ENCODE assay signal across 20 cellular contexts in the genomic region with DNA sequence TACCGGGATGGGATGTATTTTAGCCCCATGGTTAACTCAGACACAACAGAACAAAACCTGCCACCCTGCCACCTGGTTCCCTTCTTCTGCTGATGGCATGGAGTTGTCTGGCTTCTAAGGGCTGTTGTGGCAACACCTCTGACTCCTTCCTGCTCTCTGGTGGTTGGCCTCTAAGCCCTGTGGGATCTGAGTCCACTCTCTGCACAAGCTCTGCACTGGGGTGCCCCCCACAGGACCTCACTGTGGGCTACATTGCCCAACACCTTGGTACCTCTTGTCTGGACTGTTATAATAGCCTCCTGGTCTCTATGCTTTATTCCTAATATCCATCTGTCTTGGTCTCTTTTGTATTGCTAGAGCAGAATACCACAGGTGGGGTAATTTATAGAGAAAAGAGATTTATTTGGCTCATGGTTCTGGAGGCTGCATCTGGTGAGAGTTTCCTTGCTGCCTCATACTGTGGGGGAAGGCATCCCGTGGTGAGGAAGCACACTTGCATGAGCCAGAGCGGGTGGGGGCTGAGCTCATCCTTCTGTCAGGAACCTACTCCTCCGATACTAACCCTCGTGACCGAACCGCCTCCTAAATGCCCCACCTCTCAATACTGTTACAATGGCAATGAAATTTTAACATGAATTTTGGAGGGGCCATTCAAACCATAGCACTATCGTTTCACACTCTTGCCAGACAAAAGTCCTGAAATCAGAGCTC.
"Had no signal": no experiment of that assay in that cellular context is flagged by ENCODE, and none has a peak within 500 bp of the region (broad histone marks: within the 10 kb centered on the region; RNA-seq: fewer than 3 reads in every experiment).

No MANE protein-coding gene starts in this region.

- H3K4me1 ChIP-seq: ascending aorta, esophagus muscularis mucosa, foreskin keratinocyte, heart right ventricle, left lung, pancreas, thyroid gland had no signal

- H3K4me1 Mint-ChIP-seq: activated CD4-positive, alpha-beta memory T cell treated with anti-CD3 and anti-CD28 coated beads, Interleukin-2, amount 10 ng/mL, durations not matched to agents 7 days and 5 days; activated CD4-positive, alpha-beta T cell treated with anti-CD3 and anti-CD28 coated beads for 36 hours; activated naive CD8-positive, alpha-beta T cell treated with anti-CD3 and anti-CD28 coated beads, Interleukin-2, amount 10 ng/mL, durations not matched to agents 7 days and 5 days; memory B cell; neural crest cell; stimulated activated naive CD8-positive, alpha-beta T cell treated with anti-CD3 and anti-CD28 coated beads, Interleukin-15, amount 100 ng/mL, for 72 hours had no signal

- H3K36me3 ChIP-seq: ascending aorta, esophagus muscularis mucosa, heart right ventricle, left lung, pancreas, thyroid gland had no signal

- H3K4me3 Mint-ChIP-seq: activated CD4-positive, alpha-beta memory T cell treated with anti-CD3 and anti-CD28 coated beads, Interleukin-2, amount 10 ng/mL, durations not matched to agents 7 days and 5 days; activated CD4-positive, alpha-beta T cell treated with anti-CD3 and anti-CD28 coated beads for 36 hours; activated naive CD8-positive, alpha-beta T cell treated with anti-CD3 and anti-CD28 coated beads, Interleukin-2, amount 10 ng/mL, durations not matched to agents 7 days and 5 days; activated T-cell treated with anti-CD3 and anti-CD28 coated beads, Interleukin-2, amount 50 U/mL, for 72 hours; memory B cell; neural crest cell; stimulated activated naive CD8-positive, alpha-beta T cell treated with anti-CD3 and anti-CD28 coated beads, Interleukin-15, amount 100 ng/mL, for 72 hours had no signal

- H3K27me3 Mint-ChIP-seq: activated CD4-positive, alpha-beta memory T cell treated with anti-CD3 and anti-CD28 coated beads, Interleukin-2, amount 10 ng/mL, durations not matched to agents 7 days and 5 days; activated naive CD8-positive, alpha-beta T cell treated with anti-CD3 and anti-CD28 coated beads, Interleukin-2, amount 10 ng/mL, durations not matched to agents 7 days and 5 days; memory B cell; stimulated activated naive CD8-positive, alpha-beta T cell treated with anti-CD3 and anti-CD28 coated beads, Interleukin-15, amount 100 ng/mL, for 72 hours had no signal

- H3K9me3 Mint-ChIP-seq: activated naive CD8-positive, alpha-beta T cell treated with anti-CD3 and anti-CD28 coated beads, Interleukin-2, amount 10 ng/mL, durations not matched to agents 7 days and 5 days; activated T-cell treated with anti-CD3 and anti-CD28 coated beads, Interleukin-2, amount 50 U/mL, for 72 hours; neural crest cell had no signal

- H3K4me3 ChIP-seq: ascending aorta, dorsolateral prefrontal cortex, esophagus muscularis mucosa, heart right ventricle, left lung, pancreas, skin epidermis, thyroid gland had no signal

- H3K27me3 ChIP-seq: ascending aorta, foreskin keratinocyte, left lung, pancreas, thyroid gland had no signal

- H3K36me3 Mint-ChIP-seq: activated naive CD8-positive, alpha-beta T cell treated with anti-CD3 and anti-CD28 coated beads, Interleukin-2, amount 10 ng/mL, durations not matched to agents 7 days and 5 days; memory B cell had no signal

- H3K27ac Mint-ChIP-seq: activated CD4-positive, alpha-beta memory T cell treated with anti-CD3 and anti-CD28 coated beads, Interleukin-2, amount 10 ng/mL, durations not matched to agents 7 days and 5 days; activated CD4-positive, alpha-beta T cell treated with anti-CD3 and anti-CD28 coated beads for 36 hours; activated naive CD8-positive, alpha-beta T cell treated with anti-CD3 and anti-CD28 coated beads, Interleukin-2, amount 10 ng/mL, durations not matched to agents 7 days and 5 days; activated T-cell treated with anti-CD3 and anti-CD28 coated beads, Interleukin-2, amount 50 U/mL, for 72 hours; memory B cell; stimulated activated naive CD8-positive, alpha-beta T cell treated with anti-CD3 and anti-CD28 coated beads, Interleukin-15, amount 100 ng/mL, for 72 hours had no signal

- H3K9me3 ChIP-seq: ascending aorta, esophagus muscularis mucosa, left lung, pancreas, thyroid gland had no signal

- DNase-seq: activated CD4-positive, alpha-beta memory T cell treated with anti-CD3 and anti-CD28 coated beads, Interleukin-2, amount 10 ng/mL, durations not matched to agents 7 days and 5 days; activated CD4-positive, alpha-beta T cell treated with anti-CD3 and anti-CD28 coated beads for 36 hours; activated naive CD8-positive, alpha-beta T cell treated with anti-CD3 and anti-CD28 coated beads, Interleukin-2, amount 10 ng/mL, durations not matched to agents 7 days and 5 days; activated T-cell treated with anti-CD3 and anti-CD28 coated beads, Interleukin-2, amount 50 U/mL, for 72 hours; foreskin keratinocyte; heart right ventricle; left lung; pancreas; retina; stimulated activated CD4-positive, alpha-beta T cell treated with anti-CD3 and anti-CD28 coated beads, Interleukin-4, amount 100 ng/mL, for 4 hours; stimulated activated naive CD8-positive, alpha-beta T cell treated with anti-CD3 and anti-CD28 coated beads, Interleukin-15, amount 100 ng/mL, for 72 hours; T-helper 1 cell; thyroid gland had no signal

- H3K27ac ChIP-seq: ascending aorta, esophagus muscularis mucosa, foreskin keratinocyte, heart right ventricle, left lung, pancreas, skin epidermis, thyroid gland, VCaP had no signal
